In the genomic region with DNA sequence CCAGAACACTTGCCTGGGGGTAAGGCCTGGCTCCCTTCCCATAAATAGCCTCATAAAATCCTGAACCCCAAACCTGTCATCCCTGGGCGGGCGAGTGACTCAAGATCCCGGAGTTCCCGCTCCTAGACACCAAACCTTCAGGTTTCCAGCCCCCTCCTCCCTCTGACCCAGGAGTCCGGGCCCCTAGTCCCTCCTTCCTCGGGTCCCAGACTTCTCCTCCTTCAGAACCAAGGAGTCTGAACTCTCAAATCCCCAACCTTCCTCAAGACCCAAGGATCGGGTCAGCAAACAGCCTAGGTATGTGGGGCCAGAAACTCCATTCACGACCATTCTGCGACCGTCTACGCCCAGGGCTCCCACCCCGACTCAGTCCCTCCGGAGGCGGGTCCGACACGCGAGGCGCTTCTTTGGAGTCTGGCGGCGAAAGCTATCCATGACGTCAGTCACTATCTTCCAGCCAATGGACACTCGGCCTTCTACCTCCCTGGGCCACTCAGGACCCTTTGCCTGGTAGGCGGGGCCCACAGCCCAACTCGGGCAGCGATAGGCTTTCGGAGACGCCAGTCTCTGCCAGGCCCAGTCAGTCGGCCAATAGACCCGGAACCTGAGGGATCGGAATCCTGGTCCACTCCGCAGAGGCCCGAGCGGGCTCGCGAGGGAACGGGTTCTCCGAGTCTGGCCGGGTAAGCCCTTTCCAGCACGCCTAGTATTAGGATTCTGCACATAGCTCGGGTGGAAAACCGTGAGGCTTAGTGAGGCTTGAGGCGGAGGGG, we compare ENCODE assay signal across 8 cellular contexts. TPM values are rescaled to one million over a fixed set of nuclear protein-coding genes. Genes with fewer than 3 reads are reported as not detected.
DNase-seq lines count a peak whose midpoint lies in the region; ATAC-seq and TF ChIP-seq lines count a peak whose summit lies in the region.

No MANE protein-coding gene starts in this region.

- H3K36me3 Mint-ChIP-seq in activated naive CD8-positive, alpha-beta T cell: no peaks in the 10 kb centered on the region

- H3K4me3 Mint-ChIP-seq in activated naive CD8-positive, alpha-beta T cell: peak overlapping the region; percentile 86

- peak; percentile 99 for DNase-seq in GM06990 (ENCODE audit: extremely low read depth, insufficient read length)
- peak; percentile 95 for DNase-seq in NCI-H1092 treated with DMSO at 0.1 percent for 48 hours (lab: John Stamatoyannopoulos, UW)
- DNase-seq in glomerular visceral epithelial cell (ENCODE audit: extremely low spot score): peak; percentile 100
- peak; percentile 99 for DNase-seq in occipital lobe (lab: John Stamatoyannopoulos, UW)

- peak overlapping the region; percentile 79 for H3K4me3 ChIP-seq in GM06990 (replicated peaks; ENCODE audit: low read depth, low read length)

- TF ChIP-seq CTCF in GM06990 (IDR thresholded peaks at IDR 0.05; ENCODE audit: insufficient read depth, low read length, poor library complexity, severe bottlenecking): no peak

- H3K36me3 ChIP-seq in GM06990 (ENCODE audit: control insufficient read depth, insufficient read depth, low read length): no peaks in the 10 kb centered on the region

- H3K27me3 Mint-ChIP-seq in activated naive CD8-positive, alpha-beta T cell: no peaks in the 10 kb centered on the region

- peaks cover 25% of the 10 kb centered on the region for H3K4me1 Mint-ChIP-seq in activated naive CD8-positive, alpha-beta T cell (ENCODE audit: low read depth)

- no peaks in the 10 kb centered on the region for H3K9me3 Mint-ChIP-seq in activated naive CD8-positive, alpha-beta T cell (ENCODE audit: low read depth)

- peak overlapping the region; percentile 89 for H3K27ac Mint-ChIP-seq in activated naive CD8-positive, alpha-beta T cell

- H3K27ac ChIP-seq in temporal lobe (ENCODE audit: low read depth, low read length): peak overlapping the region; percentile 55

- ATAC-seq in HG02588 (IDR thresholded peaks at IDR 0.05; ENCODE audit: unreplicated experiment): peak; percentile 97
- peak; percentile 97 for ATAC-seq in SK-N-SH treated with all-trans-retinoic acid at 6 μM for 48 hours

- no peaks in the 10 kb centered on the region for H3K27me3 ChIP-seq in GM06990 (replicated peaks; ENCODE audit: control insufficient read depth, insufficient read depth, low read length)

TF ChIP-seq in SK-N-SH treated with all-trans-retinoic acid at 6 μM for 48 hours, 23 proteins besides CTCF, POLR2A, EP300 and RAD21:
- TF ChIP-seq GLIS3 (CRISPR knock-in tag; IDR thresholded peaks at IDR 0.05) (no peak), ZFP3 (CRISPR knock-in tag; IDR thresholded peaks at IDR 0.05) (peak; percentile 54; the same call in 1 of the 2 replicates), ZNF70 (CRISPR knock-in tag; IDR thresholded peaks at IDR 0.05) (peak; percentile 37; the same call in 1 of the 2 replicates)
TF ChIP-seq in SK-N-SH treated with all-trans-retinoic acid at 6 μM for 48 hours: peak in this region for 2.

RNA-seq across cellular contexts. Expression of a gene that starts 6.6 kb away (rescaled TPM):
- total RNA-seq in occipital lobe (not detected), temporal lobe (not detected)

RNA-seq across cellular contexts. Expression of a gene that starts 30.5 kb away (rescaled TPM):
- total RNA-seq in occipital lobe (9.2 TPM), temporal lobe (6.9 TPM)

RNA-seq across cellular contexts. Expression of a gene that starts 46.0 kb away (rescaled TPM):
- total RNA-seq in occipital lobe (0.31 TPM), temporal lobe (not detected)

Comparison
In these comparisons a context has a peak if more than half of its experiments do, and no peak if none do; other contexts are left out.
1. Peak in every context shown above with its lines: DNase-seq, ATAC-seq, H3K4me3 ChIP-seq and H3K27ac ChIP-seq.